ENCODE assay signal across 16 cellular contexts in the genomic region with DNA sequence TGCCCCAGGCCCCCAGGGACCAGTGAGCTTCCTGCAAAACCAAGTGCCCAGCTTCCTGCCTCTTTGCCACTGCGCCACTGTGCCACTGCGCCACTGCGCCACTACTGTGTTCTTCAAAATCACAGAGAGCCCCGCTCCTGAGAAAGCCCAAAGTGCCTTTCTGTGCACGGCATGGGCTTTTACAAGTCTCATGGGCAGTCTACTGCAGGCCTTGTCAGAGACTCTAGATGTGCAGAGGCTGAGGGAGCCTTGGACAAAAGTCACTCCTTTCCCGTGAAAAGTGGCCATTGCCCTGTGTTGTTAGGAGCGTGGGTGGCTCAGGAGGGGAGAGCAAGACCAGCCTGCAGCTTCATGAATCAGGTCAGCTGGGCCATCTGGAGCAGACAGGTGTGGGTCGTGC.
DNase-seq lines count a peak whose midpoint lies in the region; ATAC-seq and TF ChIP-seq lines count a peak whose summit lies in the region.
"Had no signal": no experiment of that assay in that cellular context is flagged by ENCODE, and none has a peak within 500 bp of the region (broad histone marks: within the 10 kb centered on the region; RNA-seq: fewer than 3 reads in every experiment).

No MANE protein-coding gene starts in this region.

- in situ Hi-C loops in G401 (cut with HindIII; ENCODE audit: low sequenced_read_pairs) = no loop called here
- in situ Hi-C loops in gastrocnemius medialis (cut with MboI; ENCODE audit: low sequenced_read_pairs in 4 of 4) = no loop called here

- TF ChIP-seq CTCF in left ventricle myocardium inferior (IDR thresholded peaks at IDR 0.05; ENCODE audit: borderline replicate concordance) (no peak), esophagus muscularis mucosa (IDR thresholded peaks at IDR 0.05) (no peak), gastrocnemius medialis (IDR thresholded peaks at IDR 0.05 in 4 of 5, conservative IDR thresholded peaks at IDR 0.05 in 1 of 5) (no peak)

- DNase-seq in left ventricle myocardium inferior (no peak), left cardiac atrium (no peak), G401 (ENCODE audit: low spot score) (peak; percentile 36), esophagus muscularis mucosa (ENCODE audit: extremely low spot score) (no peak), gastrocnemius medialis (no peak), UCSD-AML1 (lab: John Stamatoyannopoulos, UW; ENCODE audit: unreplicated experiment) (no peak), T-helper 17 cell (no peak)
- DNase-seq: 8988T; AML-193; C1 segment of cervical spinal cord; Calu3; CD4-positive, alpha-beta T cell; DMS 273 treated with DMSO at 0.1 percent for 48 hours; IMR-90 had no signal

- H3K36me3 ChIP-seq in left ventricle myocardium inferior = peaks cover 9% of the 10 kb centered on the region
- peaks cover 0 to 30% (median 15%) of the 10 kb centered on the region in 4 donors for H3K36me3 ChIP-seq in esophagus muscularis mucosa
- no peaks in the 10 kb centered on the region for H3K36me3 ChIP-seq in gastrocnemius medialis

- ATAC-seq in left cardiac atrium (no peak), gastrocnemius medialis (no peak), HG02798 (IDR thresholded peaks at IDR 0.05; ENCODE audit: poor library complexity, unreplicated experiment) (no peak), T-helper 17 cell (no peak)
- ATAC-seq: HCT116 had no signal

- H3K9me3 ChIP-seq in left ventricle myocardium inferior (replicated peaks) = no peaks in the 10 kb centered on the region
- H3K9me3 ChIP-seq in esophagus muscularis mucosa = no peaks in the 10 kb centered on the region
- H3K9me3 ChIP-seq in gastrocnemius medialis = no peaks in the 10 kb centered on the region
- no peaks in the 10 kb centered on the region for H3K9me3 ChIP-seq in T-helper 17 cell (ENCODE audit: control insufficient read depth, low read length, poor library complexity, severe bottlenecking)

- H3K4me1 Mint-ChIP-seq in T-helper 17 cell = peaks cover 11% of the 10 kb centered on the region

- H3K27me3 ChIP-seq in left ventricle myocardium inferior (ENCODE audit: low read depth) (no peaks in the 10 kb centered on the region), esophagus muscularis mucosa (no peaks in the 10 kb centered on the region), gastrocnemius medialis (no peaks in the 10 kb centered on the region)

- H3K4me3 ChIP-seq in left ventricle myocardium inferior (no peak overlapping the region), esophagus muscularis mucosa (no peak overlapping the region), gastrocnemius medialis (no peak overlapping the region)

- TF ChIP-seq POLR2A in esophagus muscularis mucosa (IDR thresholded peaks at IDR 0.05; ENCODE audit: low read depth) (no peak), gastrocnemius medialis (IDR thresholded peaks at IDR 0.05) (no peak)

- no peak overlapping the region for H3K27ac Mint-ChIP-seq in T-helper 17 cell
- H3K27ac Mint-ChIP-seq: CD4-positive, alpha-beta T cell had no signal

- no peak for TF ChIP-seq EP300 in esophagus muscularis mucosa (IDR thresholded peaks at IDR 0.05)

- intact Hi-C loops in left ventricle myocardium inferior (cut with micrococcal nuclease) = no loop called here
- intact Hi-C loops in left cardiac atrium (cut with DNase I) = loop anchor here in 1 of 2 donors (10.0 kb wide), 3 partner anchors 85 to 275 kb away; no protein-coding TSS in a partner anchor
- intact Hi-C loops in esophagus muscularis mucosa (cut with DNase I) = no loop called here
- intact Hi-C loops in gastrocnemius medialis (cut with DNase I; ENCODE audit: low total_unique reads) = no loop called here

- H3K36me3 Mint-ChIP-seq in T-helper 17 cell (ENCODE audit: low read depth) = no peaks in the 10 kb centered on the region

- no peaks in the 10 kb centered on the region for H3K27me3 Mint-ChIP-seq in T-helper 17 cell
- H3K27me3 Mint-ChIP-seq: CD4-positive, alpha-beta T cell had no signal

- 94% methylated on average over 5 of the region's 8 CpGs for WGBS in esophagus muscularis mucosa

- peaks cover 94% of the 10 kb centered on the region for H3K4me1 ChIP-seq in left ventricle myocardium inferior
- peaks cover 49 to 75% (median 68%) of the 10 kb centered on the region in 4 donors for H3K4me1 ChIP-seq in esophagus muscularis mucosa
- peaks cover 47 to 71% of the 10 kb centered on the region in 2 donors for H3K4me1 ChIP-seq in gastrocnemius medialis

- H3K27ac ChIP-seq in left ventricle myocardium inferior (replicated peaks) (peak overlapping the region; percentile 91), esophagus muscularis mucosa (replicated peaks in 1 of 4) (peak overlapping the region; percentile 74 to 86 (median 79)), gastrocnemius medialis (peak overlapping the region in 3 of 4 donors; percentile 66 to 88 (median 85))

- no peak overlapping the region for H3K4me3 Mint-ChIP-seq in T-helper 17 cell
- H3K4me3 Mint-ChIP-seq: CD4-positive, alpha-beta T cell had no signal
